In the genomic region with DNA sequence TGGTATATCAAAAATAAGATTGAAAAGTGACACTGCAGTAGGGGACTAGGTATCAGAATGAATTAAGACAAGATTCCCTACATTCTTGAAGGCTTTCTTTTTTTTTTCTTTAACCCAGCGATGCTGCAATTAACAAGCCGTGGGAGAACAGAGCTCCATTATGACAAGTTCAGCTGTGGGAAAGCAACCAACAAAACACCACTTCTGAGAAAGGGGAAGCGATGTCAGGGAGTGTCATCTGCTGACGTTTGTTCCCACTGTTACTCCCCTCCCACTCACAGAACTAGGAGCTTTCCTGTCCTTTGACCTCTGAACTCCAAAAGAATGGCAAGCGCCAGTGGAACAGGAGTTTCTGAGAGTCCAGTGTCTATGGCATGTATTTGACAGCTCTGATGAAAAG, we compare ENCODE assay signal across 26 cellular contexts.
DNase-seq lines count a peak whose midpoint lies in the region; ATAC-seq and TF ChIP-seq lines count a peak whose summit lies in the region.
"Had no signal": no experiment of that assay in that cellular context is flagged by ENCODE, and none has a peak within 500 bp of the region (broad histone marks: within the 10 kb centered on the region; RNA-seq: fewer than 3 reads in every experiment).

No MANE protein-coding gene starts in this region.

- intact Hi-C loops in left ventricle myocardium inferior (cut with micrococcal nuclease) = no loop called here

- no peaks in the 10 kb centered on the region for H3K4me1 ChIP-seq in left ventricle myocardium inferior
- H3K4me1 ChIP-seq: BLaER1 treated with 17β-estradiol and CSF1 and Interleukin-3, amounts not matched to agents 10 nM and 100 nM; Caco-2; upper lobe of right lung had no signal

- no peak overlapping the region for H3K4me3 ChIP-seq in brain microvascular endothelial cell (ENCODE audit: low read depth, low read length)
- H3K4me3 ChIP-seq in left ventricle myocardium inferior = no peak overlapping the region
- H3K4me3 ChIP-seq: BLaER1 treated with 17β-estradiol and CSF1 and Interleukin-3, amounts not matched to agents 10 nM and 100 nM; GM23248; upper lobe of right lung had no signal

- H3K27me3 ChIP-seq in brain microvascular endothelial cell (replicated peaks) (no peaks in the 10 kb centered on the region), left ventricle myocardium inferior (ENCODE audit: low read depth) (no peaks in the 10 kb centered on the region)
- H3K27me3 ChIP-seq: upper lobe of right lung had no signal

- H3K27ac ChIP-seq in brain microvascular endothelial cell = no peak overlapping the region
- H3K27ac ChIP-seq in left ventricle myocardium inferior (replicated peaks) = no peak overlapping the region
- H3K27ac ChIP-seq: BLaER1 treated with 17β-estradiol and CSF1 and Interleukin-3, amounts not matched to agents 10 nM and 100 nM; GM23248; KMS-11; upper lobe of right lung; VCaP had no signal

- no peak for ATAC-seq in GM21717 (IDR thresholded peaks at IDR 0.05; ENCODE audit: unreplicated experiment)
- ATAC-seq: activated naive CD4-positive, alpha-beta T cell treated with anti-CD3 and anti-CD28 coated beads, Interleukin-2, amount 50 U/mL, for 72 hours; upper lobe of right lung had no signal

- peak; percentile 37 for DNase-seq in OCI-M1 (lab: John Stamatoyannopoulos, UW)
- peak; percentile 8 for DNase-seq in brain microvascular endothelial cell
- DNase-seq in inferior parietal cortex (ENCODE audit: extremely low spot score) = peak; percentile 50
- peak; percentile 79 for DNase-seq in putamen (ENCODE audit: low spot score)
- DNase-seq in left ventricle myocardium inferior = no peak
- no peak for DNase-seq in GOT3 (lab: John Stamatoyannopoulos, UW)
- DNase-seq in NCI-H510A treated with DMSO at 0.1 percent for 48 hours (lab: John Stamatoyannopoulos, UW) = no peak
- DNase-seq: activated CD4-positive, alpha-beta T cell treated with anti-CD3 and anti-CD28 coated beads for 4 hours; activated T-cell treated with anti-CD3 and anti-CD28 coated beads for 4 hours; aorta; Caco-2; dermis blood vessel endothelial cell; GDM1; GM23248; mammary epithelial cell; NCI-H146; NCI-H446 treated with DMSO at 0.1 percent for 48 hours; SK-N-SH; stimulated activated CD4-positive, alpha-beta T cell treated with anti-CD3 and anti-CD28 coated beads, Interleukin-2, amount 100 ng/mL, for 24 hours; T-helper 2 cell; upper lobe of right lung had no signal

- in situ Hi-C loops in brain microvascular endothelial cell (cut with HindIII; ENCODE audit: low pct_ligation_motif_present, low sequenced_read_pairs) = no loop called here

- no peaks in the 10 kb centered on the region for H3K36me3 ChIP-seq in brain microvascular endothelial cell (replicated peaks)
- no peaks in the 10 kb centered on the region for H3K36me3 ChIP-seq in left ventricle myocardium inferior
- H3K36me3 ChIP-seq: BLaER1 treated with 17β-estradiol and CSF1 and Interleukin-3, amounts not matched to agents 10 nM and 100 nM; upper lobe of right lung had no signal

- TF ChIP-seq CTCF in brain microvascular endothelial cell (IDR thresholded peaks at IDR 0.05; ENCODE audit: low read depth, low read length, missing control alignments) = no peak
- TF ChIP-seq CTCF in left ventricle myocardium inferior (IDR thresholded peaks at IDR 0.05; ENCODE audit: borderline replicate concordance) = no peak

- no peaks in the 10 kb centered on the region for H3K9me3 ChIP-seq in left ventricle myocardium inferior (replicated peaks)
- H3K9me3 ChIP-seq: Caco-2, SK-N-SH, upper lobe of right lung had no signal

Comparison
In these comparisons a context has a peak if more than half of its experiments do, and no peak if none do; other contexts are left out.
1. DNase-seq: peak in OCI-M1 (single experiment), brain microvascular endothelial cell (single experiment), inferior parietal cortex (single experiment) and putamen (single experiment); none in left ventricle myocardium inferior (single experiment), GOT3 (single experiment) and NCI-H510A treated with DMSO at 0.1 percent for 48 hours (single experiment).